Comparison of ENCODE assay signal across 1 cellular context in genomic region chr7:44638611-44639557, GRCh38.
TF ChIP-seq lines count a peak whose summit lies in the region.

No MANE protein-coding gene starts in this region.

TF ChIP-seq in K562, 482 proteins besides CTCF, POLR2A, EP300 and RAD21 (continued from another document and continues in another):
- no peak for TF ChIP-seq CLOCK (CRISPR knock-in tag; IDR thresholded peaks at IDR 0.05; ENCODE audit: borderline replicate concordance)
- TF ChIP-seq SFPQ (IDR thresholded peaks at IDR 0.05; ENCODE audit: low read depth, low read length) = no peak
- no peak; the same call in 1 of the 2 replicates for TF ChIP-seq GABPB1 (CRISPR knock-in tag; IDR thresholded peaks at IDR 0.05)
- TF ChIP-seq ZC3H8 (IDR thresholded peaks at IDR 0.05) = no peak
- TF ChIP-seq RNF2 (IDR thresholded peaks at IDR 0.05) = peak; percentile 67; the same call in 1 of the 2 replicates
- TF ChIP-seq MBD2 (IDR thresholded peaks at IDR 0.05; ENCODE audit: borderline replicate concordance, low read depth) = no peak
- no peak for TF ChIP-seq YBX1 (IDR thresholded peaks at IDR 0.05)
- no peak for TF ChIP-seq NR0B1 (IDR thresholded peaks at IDR 0.05; ENCODE audit: partially characterized antibody)
- TF ChIP-seq EZH2 (IDR thresholded peaks at IDR 0.05; ENCODE audit: borderline replicate concordance, low read depth, low read length) = no peak
- no peak for TF ChIP-seq RB1 (IDR thresholded peaks at IDR 0.05; ENCODE audit: low read depth)
- TF ChIP-seq UBTF (IDR thresholded peaks at IDR 0.05; ENCODE audit: borderline replicate concordance in 1 of 2, low read depth in 2 of 2, low read length in 2 of 2) = no peak
- no peak for TF ChIP-seq ILK (tag; IDR thresholded peaks at IDR 0.05; ENCODE audit: borderline replicate concordance, low read depth)
- peak; percentile 93 for TF ChIP-seq DPF2 (IDR thresholded peaks at IDR 0.05)
- peak; percentile 47; the same call in 1 of the 2 replicates for TF ChIP-seq CREM (IDR thresholded peaks at IDR 0.05; ENCODE audit: low read depth)
- no peak for TF ChIP-seq ZNF316 (IDR thresholded peaks at IDR 0.05)
- no peak for TF ChIP-seq STAT5B (CRISPR knock-in tag; IDR thresholded peaks at IDR 0.05)
- no peak for TF ChIP-seq MECOM (CRISPR knock-in tag; IDR thresholded peaks at IDR 0.05)
- TF ChIP-seq TSHZ1 (CRISPR knock-in tag; IDR thresholded peaks at IDR 0.05) = no peak
- TF ChIP-seq ZNF277 (CRISPR knock-in tag; IDR thresholded peaks at IDR 0.05; ENCODE audit: borderline replicate concordance) = no peak
- TF ChIP-seq JUND (IDR thresholded peaks at IDR 0.05; ENCODE audit: borderline replicate concordance, low read depth, low read length) = peak; percentile 100
- TF ChIP-seq JUND (tag; IDR thresholded peaks at IDR 0.05; ENCODE audit: borderline replicate concordance, low read depth, low read length) = peak; percentile 98
- TF ChIP-seq TFAM (CRISPR knock-in tag; conservative IDR thresholded peaks at IDR 0.05) = no peak
- TF ChIP-seq CHD2 (IDR thresholded peaks at IDR 0.05; ENCODE audit: low read depth, low read length) = no peak
- no peak for TF ChIP-seq ZNF384 (IDR thresholded peaks at IDR 0.05; ENCODE audit: low read depth, low read length)
- no peak for TF ChIP-seq MLX (CRISPR knock-in tag; conservative IDR thresholded peaks at IDR 0.05)
- no peak for TF ChIP-seq ZNF518B (CRISPR knock-in tag; IDR thresholded peaks at IDR 0.05)
- no peak for TF ChIP-seq KLF10 (CRISPR knock-in tag; IDR thresholded peaks at IDR 0.05)
- peak; percentile 12 to 44; a peak in 1 of 4 replicates for TF ChIP-seq MNT (conservative IDR thresholded peaks at IDR 0.05)
- TF ChIP-seq NCOA4 (IDR thresholded peaks at IDR 0.05; ENCODE audit: partially characterized antibody) = no peak
- no peak for TF ChIP-seq CHCHD3 (CRISPR knock-in tag; IDR thresholded peaks at IDR 0.05)
- TF ChIP-seq POLR3A (IDR thresholded peaks at IDR 0.05; ENCODE audit: borderline replicate concordance, extremely low read depth, insufficient read depth, insufficient read length) = no peak
- TF ChIP-seq CTCFL (IDR thresholded peaks at IDR 0.05; ENCODE audit: borderline replicate concordance, insufficient read depth, low read depth, low read length, poor library complexity, severe bottlenecking) = no peak
- TF ChIP-seq TCF7 (IDR thresholded peaks at IDR 0.05; ENCODE audit: borderline replicate concordance) = no peak
- no peak for TF ChIP-seq ZSCAN29 (IDR thresholded peaks at IDR 0.05)
- TF ChIP-seq HDAC3 (IDR thresholded peaks at IDR 0.05; ENCODE audit: borderline replicate concordance, partially characterized antibody) = no peak
